18 cellular contexts compared by ENCODE assay signal in the genomic region with DNA sequence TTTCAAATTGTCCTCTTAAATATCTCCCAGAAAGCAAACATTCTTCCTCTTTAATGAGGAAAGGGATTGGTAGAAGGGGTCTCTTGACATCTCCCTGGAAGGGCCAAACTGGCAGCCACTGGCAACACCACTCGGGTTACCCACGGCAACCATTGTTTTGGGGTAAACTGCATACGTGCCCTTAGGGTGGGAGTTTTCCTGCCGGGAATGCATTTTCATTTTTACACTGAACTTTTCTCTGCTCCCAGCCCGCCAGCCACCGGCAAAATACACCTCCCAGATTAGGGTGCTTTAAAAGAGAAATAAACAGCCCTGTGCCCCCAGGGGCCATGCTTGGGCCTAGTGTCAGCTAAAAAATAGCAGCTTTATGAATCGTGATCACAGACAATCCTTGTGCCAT. TPM values are rescaled to one million over a fixed set of nuclear protein-coding genes. Genes with fewer than 3 reads are reported as not detected.
A peak's percentile ranks its signal among the peaks of the same experiment; 100 is the strongest.
DNase-seq lines count a peak whose midpoint lies in the region; ATAC-seq, FAIRE-seq and TF ChIP-seq lines count a peak whose summit lies in the region.
"Had no signal": no experiment of that assay in that cellular context is flagged by ENCODE, and none has a peak within 500 bp of the region (broad histone marks: within the 10 kb centered on the region; RNA-seq: fewer than 3 reads in every experiment).

No MANE protein-coding gene starts in this region.

- H3K9ac ChIP-seq in SK-N-SH = no peak overlapping the region

- no peak for TF ChIP-seq EP300 in SK-N-SH (IDR thresholded peaks at IDR 0.05; ENCODE audit: borderline replicate concordance in 1 of 2, low read depth in 1 of 2, low read length in 1 of 2)

- H3K36me3 ChIP-seq in SK-N-SH (replicated peaks in 1 of 2; ENCODE audit: control insufficient read depth in 1 of 2, insufficient read depth in 2 of 2, low read length in 1 of 2) (no peaks in the 10 kb centered on the region), esophagus squamous epithelium (no peaks in the 10 kb centered on the region)
- H3K36me3 ChIP-seq: MG63, pancreas had no signal

- H3K9me2 ChIP-seq in SK-N-SH = no peaks in the 10 kb centered on the region

- peaks cover 8% of the 10 kb centered on the region for H3F3A ChIP-seq in SK-N-SH (replicated peaks; ENCODE audit: insufficient read depth)

- H2AFZ ChIP-seq in SK-N-SH (ENCODE audit: low read depth) = no peak overlapping the region

- ATAC-seq in SK-N-SH treated with all-trans-retinoic acid at 6 μM for 48 hours = no peak
- peak; percentile 5 for ATAC-seq in sciatic nerve
- ATAC-seq: A549; GM12878; pancreas; stimulated activated naive B cell treated with anti-CD40 and anti-IgM and Interleukin-4, amounts not matched to agents 10 μg/mL and 1 μg/mL and 100 μg/mL, for 72 hours had no signal

- WGBS in SK-N-SH (ENCODE audit: low lambda C conversion rate) = 82% methylated on average over 7 of the region's 7 CpGs
- 48 to 49% methylated on average over 5 to 7 of the region's 7 CpGs for WGBS in esophagus squamous epithelium, 2 donors

- intact Hi-C loops in esophagus squamous epithelium (cut with DNase I) = no loop called here
- intact Hi-C loops in sciatic nerve (cut with DNase I) = no loop called here

- no peaks in the 10 kb centered on the region for H3K27me3 ChIP-seq in SK-N-SH (ENCODE audit: insufficient read depth)
- H3K27me3 ChIP-seq in esophagus squamous epithelium = peaks cover 0 to 26% (median 0%) of the 10 kb centered on the region in 4 donors
- H3K27me3 ChIP-seq: MG63, pancreas had no signal

- CTCF ChIA-PET in SK-N-SH (lab: Yijun Ruan, JAX) = interaction anchor here (1.0 kb wide), 1 partner anchor 12 kb away, joined by 3 read pairs; no protein-coding TSS in a partner anchor

- DNase-seq in SK-N-SH (peak; percentile 55), NCI-H345 treated with DMSO at 0.1 percent for 48 hours (lab: John Stamatoyannopoulos, UW; ENCODE audit: unreplicated experiment) (peak; percentile 20), esophagus squamous epithelium (lab: John Stamatoyannopoulos, UW) (no peak), sciatic nerve (ENCODE audit: low spot score) (peak; percentile 52), T1000 (lab: John Stamatoyannopoulos, UW) (no peak), urothelium cell line (ENCODE audit: low spot score) (no peak), cerebellum (ENCODE audit: low spot score) (no peak)
- DNase-seq: activated CD4-positive, alpha-beta T cell treated with anti-CD3 and anti-CD28 coated beads, Interleukin-2, amount 50 U/mL, for 48 hours; amygdala; erythroblast; HCEC 1CT; MG63; stimulated activated naive B cell treated with anti-CD40 and anti-IgM and Interleukin-4, amounts not matched to agents 10 μg/mL and 1 μg/mL and 100 μg/mL, for 72 hours had no signal

- POLR2A ChIA-PET in SK-N-SH (lab: Yijun Ruan, JAX) = interaction anchor here (0.5 kb wide), 1 partner anchor 649 kb away, joined by 3 read pairs; no protein-coding TSS in a partner anchor

- H3K9me3 ChIP-seq in SK-N-SH (no peaks in the 10 kb centered on the region), esophagus squamous epithelium (no peaks in the 10 kb centered on the region)
- H3K9me3 ChIP-seq: A549, MG63, pancreas had no signal

- H3K4me3 ChIP-seq in SK-N-SH (ENCODE audit: low read depth in 2 of 2, low read length in 1 of 2) (no peak overlapping the region), esophagus squamous epithelium (no peak overlapping the region)
- H3K4me3 ChIP-seq: A549, GM12878, MG63, pancreas, smooth muscle cell had no signal

- H3K27ac ChIP-seq in SK-N-SH (ENCODE audit: low read depth in 2 of 2, low read length in 1 of 2) (no peak overlapping the region), esophagus squamous epithelium (peak overlapping the region; percentile 27 to 59 (median 42))
- H3K27ac ChIP-seq: A549, pancreas had no signal

- H3K79me2 ChIP-seq in SK-N-SH (ENCODE audit: insufficient read depth) = no peaks in the 10 kb centered on the region

- H3K4me1 ChIP-seq in SK-N-SH (ENCODE audit: control insufficient read depth in 1 of 2, insufficient read depth in 2 of 2, low read depth in 1 of 2, low read length in 1 of 2) (peaks cover 0 to 22% of the 10 kb centered on the region in 2 experiments; a peak in 1 of 4 replicates), esophagus squamous epithelium (peaks cover 0 to 35% (median 5%) of the 10 kb centered on the region in 3 donors)
- H3K4me1 ChIP-seq: A549 had no signal

- no peaks in the 10 kb centered on the region for H4K20me1 ChIP-seq in SK-N-SH (ENCODE audit: insufficient read depth)

- no peak for TF ChIP-seq RAD21 in SK-N-SH (IDR thresholded peaks at IDR 0.05; ENCODE audit: low read length)

- TF ChIP-seq CTCF in SK-N-SH (IDR thresholded peaks at IDR 0.05) (no peak), esophagus squamous epithelium (IDR thresholded peaks at IDR 0.05) (no peak)

- no peak overlapping the region for H3K4me2 ChIP-seq in SK-N-SH
- H3K4me2 ChIP-seq: A549, smooth muscle cell had no signal

- FAIRE-seq in urothelium cell line (lab: Jason Lieb, UNC) = no peak
- FAIRE-seq: A549, GM12878, pancreas had no signal

- no peak for TF ChIP-seq POLR2A in esophagus squamous epithelium (IDR thresholded peaks at IDR 0.05)

TF ChIP-seq in SK-N-SH, 30 proteins besides CTCF, POLR2A, EP300 and RAD21:
- TF ChIP-seq TEAD4 (IDR thresholded peaks at IDR 0.05; ENCODE audit: borderline replicate concordance, insufficient read depth) = no peak
- TF ChIP-seq, protein P1, sequence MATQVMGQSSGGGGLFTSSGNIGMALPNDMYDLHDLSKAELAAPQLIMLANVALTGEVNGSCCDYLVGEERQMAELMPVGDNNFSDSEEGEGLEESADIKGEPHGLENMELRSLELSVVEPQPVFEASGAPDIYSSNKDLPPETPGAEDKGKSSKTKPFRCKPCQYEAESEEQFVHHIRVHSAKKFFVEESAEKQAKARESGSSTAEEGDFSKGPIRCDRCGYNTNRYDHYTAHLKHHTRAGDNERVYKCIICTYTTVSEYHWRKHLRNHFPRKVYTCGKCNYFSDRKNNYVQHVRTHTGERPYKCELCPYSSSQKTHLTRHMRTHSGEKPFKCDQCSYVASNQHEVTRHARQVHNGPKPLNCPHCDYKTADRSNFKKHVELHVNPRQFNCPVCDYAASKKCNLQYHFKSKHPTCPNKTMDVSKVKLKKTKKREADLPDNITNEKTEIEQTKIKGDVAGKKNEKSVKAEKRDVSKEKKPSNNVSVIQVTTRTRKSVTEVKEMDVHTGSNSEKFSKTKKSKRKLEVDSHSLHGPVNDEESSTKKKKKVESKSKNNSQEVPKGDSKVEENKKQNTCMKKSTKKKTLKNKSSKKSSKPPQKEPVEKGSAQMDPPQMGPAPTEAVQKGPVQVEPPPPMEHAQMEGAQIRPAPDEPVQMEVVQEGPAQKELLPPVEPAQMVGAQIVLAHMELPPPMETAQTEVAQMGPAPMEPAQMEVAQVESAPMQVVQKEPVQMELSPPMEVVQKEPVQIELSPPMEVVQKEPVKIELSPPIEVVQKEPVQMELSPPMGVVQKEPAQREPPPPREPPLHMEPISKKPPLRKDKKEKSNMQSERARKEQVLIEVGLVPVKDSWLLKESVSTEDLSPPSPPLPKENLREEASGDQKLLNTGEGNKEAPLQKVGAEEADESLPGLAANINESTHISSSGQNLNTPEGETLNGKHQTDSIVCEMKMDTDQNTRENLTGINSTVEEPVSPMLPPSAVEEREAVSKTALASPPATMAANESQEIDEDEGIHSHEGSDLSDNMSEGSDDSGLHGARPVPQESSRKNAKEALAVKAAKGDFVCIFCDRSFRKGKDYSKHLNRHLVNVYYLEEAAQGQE (IDR thresholded peaks at IDR 0.05; ENCODE audit: low read depth, low read length) = no peak
- no peak for TF ChIP-seq NFIC (IDR thresholded peaks at IDR 0.05; ENCODE audit: borderline replicate concordance)
- TF ChIP-seq FOXM1 (IDR thresholded peaks at IDR 0.05; ENCODE audit: low read depth) = no peak

TF ChIP-seq in SK-N-SH treated with all-trans-retinoic acid at 6 μM for 48 hours, 23 proteins besides CTCF, POLR2A, EP300 and RAD21:
- TF ChIP-seq PATZ1 (CRISPR knock-in tag; IDR thresholded peaks at IDR 0.05; ENCODE audit: borderline replicate concordance) (no peak), GLIS3 (CRISPR knock-in tag; IDR thresholded peaks at IDR 0.05) (no peak), ZNF565 (CRISPR knock-in tag; conservative IDR thresholded peaks at IDR 0.05; ENCODE audit: low read depth) (no peak)

RNA-seq across cellular contexts. Expression of gene C13orf46, which starts 38.4 kb away (rescaled TPM):
- 0.96 and 1.7 TPM in 2 replicates for polyA plus RNA-seq in SK-N-SH (2012; rRNA removed)
- 0.21 and 0.56 TPM in 2 replicates for polyA plus RNA-seq in SK-N-SH (2012; cell fraction: cytosol; rRNA removed)
- 2.6 and 3.3 TPM in 2 replicates for polyA plus RNA-seq in SK-N-SH (2012; cell fraction: nucleus; rRNA removed)
- not detected for total RNA-seq in esophagus squamous epithelium
- 3.6 TPM for total RNA-seq in sciatic nerve
- 0.54 TPM for total RNA-seq in cerebellum

Comparison
In these comparisons a context has a peak if more than half of its experiments do, and no peak if none do; other contexts are left out.
1. DNase-seq: peak in SK-N-SH (single experiment), NCI-H345 treated with DMSO at 0.1 percent for 48 hours (single experiment) and sciatic nerve (single experiment); none in esophagus squamous epithelium (single experiment), T1000 (single experiment), urothelium cell line (single experiment) and cerebellum (single experiment).
2. H3K27ac ChIP-seq: peak in esophagus squamous epithelium (4 of 4); none in SK-N-SH (0 of 2).